In genomic region chr11:13183094-13183825, GRCh38 we compare ENCODE assay signal across 7 cellular contexts.
DNase-seq lines count a peak whose midpoint lies in the region; TF ChIP-seq lines count a peak whose summit lies in the region.

No MANE protein-coding gene starts in this region.

- POLR2A ChIA-PET in OCI-LY7 (lab: Charles Lee) = no interaction called here

- BruUV-seq in OCI-LY7 (replicated peaks; lab: Mats Ljungman, UMichigan) = no TSS peak

- H3K27ac ChIP-seq in OCI-LY7 (ENCODE audit: low read depth, low read length, poor library complexity, severe bottlenecking) (no peak overlapping the region), sigmoid colon (no peak overlapping the region)

- H3K27ac Mint-ChIP-seq in neural crest cell (ENCODE audit: unreplicated experiment) = no peak overlapping the region

- no peaks in the 10 kb centered on the region for H3K79me2 ChIP-seq in OCI-LY7 (ENCODE audit: insufficient read depth, low read depth, low read length)

- no peaks in the 10 kb centered on the region for H3K27me3 ChIP-seq in HAP-1 (ENCODE audit: low read depth)
- H3K27me3 ChIP-seq in endocrine pancreas (ENCODE audit: control insufficient read depth, insufficient read depth, low read length) = no peaks in the 10 kb centered on the region
- H3K27me3 ChIP-seq in sigmoid colon = no peaks in the 10 kb centered on the region

- H3K9me3 Mint-ChIP-seq in neural crest cell = peaks cover 6% of the 10 kb centered on the region

- TF ChIP-seq EP300 in sigmoid colon (IDR thresholded peaks at IDR 0.05) = no peak

- H3K4me2 ChIP-seq in OCI-LY7 (ENCODE audit: low read length) = no peak overlapping the region

- H3K9ac ChIP-seq in endocrine pancreas (ENCODE audit: control insufficient read depth, insufficient read depth, low read length) = no peak overlapping the region

- H3K9me3 ChIP-seq in HAP-1 (0 out of 2 replicates have a peak, but pooled peaks cover under 1% of the 10 kb centered on the region), OCI-LY7 (ENCODE audit: low read length) (no peaks in the 10 kb centered on the region), endocrine pancreas (ENCODE audit: control insufficient read depth, low read length) (no peaks in the 10 kb centered on the region), sigmoid colon (peaks cover 0 to 3% (median 0%) of the 10 kb centered on the region in 4 donors)

- H3K27me3 Mint-ChIP-seq in neural crest cell (ENCODE audit: low read depth) = no peaks in the 10 kb centered on the region

- intact Hi-C loops in OCI-LY7 (cut with micrococcal nuclease; ENCODE audit: unreplicated experiment) = no loop called here
- intact Hi-C loops in sigmoid colon (cut with DNase I) = no loop called here

- in situ Hi-C loops in HAP-1 (cut with MboI; ENCODE audit: low sequenced_read_pairs) = no loop called here

- H3K36me3 ChIP-seq in HAP-1 (replicated peaks) (no peaks in the 10 kb centered on the region), OCI-LY7 (ENCODE audit: insufficient read depth, low read length) (no peaks in the 10 kb centered on the region), endocrine pancreas (ENCODE audit: control insufficient read depth, insufficient read depth, low read length) (no peaks in the 10 kb centered on the region), sigmoid colon (no peaks in the 10 kb centered on the region)

- DNase-seq in DMS79 (lab: John Stamatoyannopoulos, UW) = peak; percentile 16
- peak; percentile 14 for DNase-seq in HAP-1 (ENCODE audit: low spot score in 2 of 2)
- no peak for DNase-seq in OCI-LY7 (ENCODE audit: low spot score)
- DNase-seq in neural crest cell (ENCODE audit: low read depth, low spot score) = no peak
- DNase-seq in mesenteric fat pad (ENCODE audit: low spot score) = no peak
- no peak for DNase-seq in sigmoid colon

- peaks cover 11% of the 10 kb centered on the region for H3K36me3 Mint-ChIP-seq in neural crest cell (ENCODE audit: low read depth)

- H3K4me1 Mint-ChIP-seq in neural crest cell = peaks cover 9% of the 10 kb centered on the region

- 15 to 18% methylated on average over 6 of the region's 6 CpGs for WGBS in sigmoid colon, 2 donors

- H3K9me2 ChIP-seq in OCI-LY7 (ENCODE audit: insufficient read depth, low read length) = no peaks in the 10 kb centered on the region

- no peaks in the 10 kb centered on the region for H3K4me1 ChIP-seq in HAP-1
- no peaks in the 10 kb centered on the region for H3K4me1 ChIP-seq in OCI-LY7 (ENCODE audit: insufficient read depth, low read length, poor library complexity, severe bottlenecking)
- peaks cover 6% of the 10 kb centered on the region for H3K4me1 ChIP-seq in endocrine pancreas (ENCODE audit: control insufficient read depth, insufficient read depth, low read length)
- H3K4me1 ChIP-seq in sigmoid colon = peaks cover 0 to 9% (median 3%) of the 10 kb centered on the region in 4 donors

- CTCF ChIA-PET in OCI-LY7 (lab: Charles Lee; ENCODE audit: unreplicated experiment) = no interaction called here

- TF ChIP-seq POLR2A in sigmoid colon (IDR thresholded peaks at IDR 0.05) = no peak

- no peak overlapping the region for H3K4me3 ChIP-seq in HAP-1
- no peak overlapping the region for H3K4me3 ChIP-seq in OCI-LY7 (ENCODE audit: low read depth, low read length, poor library complexity, severe bottlenecking)
- H3K4me3 ChIP-seq in endocrine pancreas (ENCODE audit: control insufficient read depth, insufficient read depth, low read length) = peak overlapping the region; percentile 83
- H3K4me3 ChIP-seq in sigmoid colon = peak overlapping the region in 1 of 4 donors; percentile 0

- H2AFZ ChIP-seq in OCI-LY7 (ENCODE audit: low read length) = no peak overlapping the region; the same call in 1 of the 2 replicates

- TF ChIP-seq CTCF in OCI-LY7 (conservative IDR thresholded peaks at IDR 0.05; ENCODE audit: low read length) (peak; percentile 61), neural crest cell (conservative IDR thresholded peaks at IDR 0.05) (peak; percentile 65), sigmoid colon (IDR thresholded peaks at IDR 0.05) (peak in 2 of 4 experiments; percentile 25 to 40)

- H3K4me3 Mint-ChIP-seq in neural crest cell = no peak overlapping the region

- H4K20me1 ChIP-seq in OCI-LY7 (ENCODE audit: insufficient read depth, low read length) = no peaks in the 10 kb centered on the region

Comparison
In these comparisons a context has a peak if more than half of its experiments do, and no peak if none do; other contexts are left out.
1. DNase-seq: peak in DMS79 (single experiment) and HAP-1 (2 of 2); none in OCI-LY7 (single experiment), neural crest cell (single experiment), mesenteric fat pad (single experiment) and sigmoid colon (single experiment).